8 cellular contexts compared by ENCODE assay signal in genomic region chr14:24232121-24232644, GRCh38. TPM values are rescaled to one million over a fixed set of nuclear protein-coding genes. Genes with fewer than 3 reads are reported as not detected.
DNase-seq lines count a peak whose midpoint lies in the region; ATAC-seq and TF ChIP-seq lines count a peak whose summit lies in the region.

Gene NEDD8 (minus strand): TSS chr14:24232367. CDS start chr14:24232267, 100 bp downstream.

- CTCF ChIA-PET in naive thymus-derived CD4-positive, alpha-beta T cell (lab: Charles Lee): interaction anchor here (1.8 kb wide), 1 partner anchor 10 kb away, joined by 6 read pairs; the partner anchor contains the start of gene TINF2

- H3K36me3 ChIP-seq in GM23338 (ENCODE audit: insufficient read depth): peaks cover 11% of the 10 kb centered on the region; the same call in 1 of the 2 replicates
- H3K36me3 ChIP-seq in naive thymus-derived CD4-positive, alpha-beta T cell (ENCODE audit: control insufficient read depth in 2 of 3, insufficient read depth in 3 of 3, low read length in 3 of 3): peaks cover 0 to 28% (median 10%) of the 10 kb centered on the region in 3 experiments

- H3K4me2 ChIP-seq in GM23338: peak within 1 kb of the TSS; percentile 97

- H3K27me3 Mint-ChIP-seq in GM23338 (ENCODE audit: insufficient read depth, low read depth, poor library complexity): peaks cover 7% of the 10 kb centered on the region
- no peaks in the 10 kb centered on the region for H3K27me3 Mint-ChIP-seq in activated T-helper 1 cell treated with anti-CD3 and anti-CD28 coated beads, Interleukin-12 subunit alpha, Interleukin-12 subunit beta, Interleukin-2, Interleukin-4 antibody, amounts not matched to agents 30 ng/mL and 10 ng/mL and 1 ng/mL, durations not matched to agents 14 hours and 24 hours and 36 hours (ENCODE audit: insufficient read depth)
- no peaks in the 10 kb centered on the region for H3K27me3 Mint-ChIP-seq in naive thymus-derived CD4-positive, alpha-beta T cell
- no peaks in the 10 kb centered on the region for H3K27me3 Mint-ChIP-seq in stimulated activated memory B cell treated with anti-CD40 and anti-IgM and Interleukin-4, amounts not matched to agents 10 μg/mL and 1 μg/mL and 100 μg/mL, for 72 hours

- H2AFZ ChIP-seq in GM23338: peak within 1 kb of the TSS; percentile 86

- DNase-seq in DMS79 treated with DMSO at 0.1 percent for 48 hours (lab: John Stamatoyannopoulos, UW) (peak; percentile 95), GM23338 (ENCODE audit: low spot score) (no peak), LHCN-M2 (ENCODE audit: low read depth) (peak; percentile 98), RPMI7951 (ENCODE audit: low read depth) (peak; percentile 91), fibroblast of gingiva (ENCODE audit: low read depth) (peak; percentile 97)
- DNase-seq in activated T-helper 1 cell treated with anti-CD3 and anti-CD28 coated beads, Interleukin-12 subunit alpha, Interleukin-12 subunit beta, Interleukin-2, Interleukin-4 antibody, amounts not matched to agents 30 ng/mL and 10 ng/mL and 1 ng/mL, durations not matched to agents 14 hours and 24 hours and 36 hours (ENCODE audit: low spot score): peak; percentile 84
- peak; percentile 72 to 91 (median 88) for DNase-seq in naive thymus-derived CD4-positive, alpha-beta T cell

- H3K36me3 Mint-ChIP-seq in GM23338 (ENCODE audit: low read depth): peaks cover 22% of the 10 kb centered on the region
- H3K36me3 Mint-ChIP-seq in activated T-helper 1 cell treated with anti-CD3 and anti-CD28 coated beads, Interleukin-12 subunit alpha, Interleukin-12 subunit beta, Interleukin-2, Interleukin-4 antibody, amounts not matched to agents 30 ng/mL and 10 ng/mL and 1 ng/mL, durations not matched to agents 14 hours and 24 hours and 36 hours (ENCODE audit: low read depth): peaks cover 34% of the 10 kb centered on the region
- H3K36me3 Mint-ChIP-seq in naive thymus-derived CD4-positive, alpha-beta T cell: peaks cover 11 to 24% (median 23%) of the 10 kb centered on the region in 5 donors
- H3K36me3 Mint-ChIP-seq in stimulated activated memory B cell treated with anti-CD40 and anti-IgM and Interleukin-4, amounts not matched to agents 10 μg/mL and 1 μg/mL and 100 μg/mL, for 72 hours: peaks cover 22% of the 10 kb centered on the region

- H3K9me2 ChIP-seq in GM23338 (ENCODE audit: insufficient read depth): no peaks in the 10 kb centered on the region

- intact Hi-C loops in activated T-helper 1 cell treated with anti-CD3 and anti-CD28 coated beads, Interleukin-12 subunit alpha, Interleukin-12 subunit beta, Interleukin-2, Interleukin-4 antibody, amounts not matched to agents 30 ng/mL and 10 ng/mL and 1 ng/mL, durations not matched to agents 14 hours and 24 hours and 36 hours (cut with micrococcal nuclease): loop anchor here (1.0 to 10.0 kb wide), 12 partner anchors 10 to 1137 kb away; partner anchors contain the start of genes ACIN1, C14orf119, IPO4 and IRF9
- intact Hi-C loops in naive thymus-derived CD4-positive, alpha-beta T cell (cut with micrococcal nuclease): loop anchor here (1.0 to 2.0 kb wide), 14 partner anchors 10 to 217 kb away; partner anchors contain the start of genes IPO4 (in 2 of the 2), IRF9 (in 2 of the 2), MDP1 (in 2 of the 2) and RABGGTA (in 2 of the 2)

- peak within 1 kb of the TSS; percentile 93 for H3K27ac ChIP-seq in GM23338 (ENCODE audit: low read depth)
- peak within 1 kb of the TSS; percentile 89 for H3K27ac ChIP-seq in naive thymus-derived CD4-positive, alpha-beta T cell (ENCODE audit: low read depth, low read length)

- peak within 1 kb of the TSS; percentile 81 for H3K4me3 ChIP-seq in GM23338
- H3K4me3 ChIP-seq in naive thymus-derived CD4-positive, alpha-beta T cell (ENCODE audit: low read length): peak within 1 kb of the TSS; percentile 99

- H3K9me3 Mint-ChIP-seq in GM23338: no peaks in the 10 kb centered on the region
- H3K9me3 Mint-ChIP-seq in activated T-helper 1 cell treated with anti-CD3 and anti-CD28 coated beads, Interleukin-12 subunit alpha, Interleukin-12 subunit beta, Interleukin-2, Interleukin-4 antibody, amounts not matched to agents 30 ng/mL and 10 ng/mL and 1 ng/mL, durations not matched to agents 14 hours and 24 hours and 36 hours: no peaks in the 10 kb centered on the region
- no peaks in the 10 kb centered on the region for H3K9me3 Mint-ChIP-seq in naive thymus-derived CD4-positive, alpha-beta T cell
- no peaks in the 10 kb centered on the region for H3K9me3 Mint-ChIP-seq in stimulated activated memory B cell treated with anti-CD40 and anti-IgM and Interleukin-4, amounts not matched to agents 10 μg/mL and 1 μg/mL and 100 μg/mL, for 72 hours

- peak; percentile 84 for ATAC-seq in GM23338
- ATAC-seq in naive thymus-derived CD4-positive, alpha-beta T cell: peak; percentile 91
- peak; percentile 90 for ATAC-seq in stimulated activated memory B cell treated with anti-CD40 and anti-IgM and Interleukin-4, amounts not matched to agents 10 μg/mL and 1 μg/mL and 100 μg/mL, for 72 hours

- H3K27me3 ChIP-seq in GM23338 (ENCODE audit: insufficient read depth): no peaks in the 10 kb centered on the region
- H3K27me3 ChIP-seq in naive thymus-derived CD4-positive, alpha-beta T cell (ENCODE audit: control insufficient read depth in 2 of 2, insufficient read depth in 2 of 2, low read length in 2 of 2): no peaks in the 10 kb centered on the region

- H3K27ac Mint-ChIP-seq in GM23338: peak within 1 kb of the TSS; percentile 95
- peak within 1 kb of the TSS; percentile 91 for H3K27ac Mint-ChIP-seq in activated T-helper 1 cell treated with anti-CD3 and anti-CD28 coated beads, Interleukin-12 subunit alpha, Interleukin-12 subunit beta, Interleukin-2, Interleukin-4 antibody, amounts not matched to agents 30 ng/mL and 10 ng/mL and 1 ng/mL, durations not matched to agents 14 hours and 24 hours and 36 hours
- H3K27ac Mint-ChIP-seq in naive thymus-derived CD4-positive, alpha-beta T cell: peak within 1 kb of the TSS; percentile 89 to 98 (median 93)
- peak within 1 kb of the TSS; percentile 74 for H3K27ac Mint-ChIP-seq in stimulated activated memory B cell treated with anti-CD40 and anti-IgM and Interleukin-4, amounts not matched to agents 10 μg/mL and 1 μg/mL and 100 μg/mL, for 72 hours

- TF ChIP-seq CTCF in GM23338 (conservative IDR thresholded peaks at IDR 0.05; ENCODE audit: low read depth in 2 of 2): no peak

- peaks cover 15% of the 10 kb centered on the region for H3K4me1 ChIP-seq in GM23338 (ENCODE audit: insufficient read depth)
- H3K4me1 ChIP-seq in naive thymus-derived CD4-positive, alpha-beta T cell (ENCODE audit: control insufficient read depth in 2 of 2, insufficient read depth in 2 of 2, low read length in 2 of 2): peaks cover 11 to 27% of the 10 kb centered on the region in 2 donors

- H3K4me1 Mint-ChIP-seq in GM23338: peaks cover 17% of the 10 kb centered on the region
- peaks cover 50% of the 10 kb centered on the region for H3K4me1 Mint-ChIP-seq in activated T-helper 1 cell treated with anti-CD3 and anti-CD28 coated beads, Interleukin-12 subunit alpha, Interleukin-12 subunit beta, Interleukin-2, Interleukin-4 antibody, amounts not matched to agents 30 ng/mL and 10 ng/mL and 1 ng/mL, durations not matched to agents 14 hours and 24 hours and 36 hours (ENCODE audit: low read depth)
- H3K4me1 Mint-ChIP-seq in naive thymus-derived CD4-positive, alpha-beta T cell: peaks cover 36 to 79% (median 63%) of the 10 kb centered on the region in 7 donors
- peaks cover 44% of the 10 kb centered on the region for H3K4me1 Mint-ChIP-seq in stimulated activated memory B cell treated with anti-CD40 and anti-IgM and Interleukin-4, amounts not matched to agents 10 μg/mL and 1 μg/mL and 100 μg/mL, for 72 hours

- peaks cover 60% of the 10 kb centered on the region for H3K79me2 ChIP-seq in GM23338 (replicated peaks; ENCODE audit: insufficient read depth)

- peaks cover 7% of the 10 kb centered on the region; the same call in 1 of the 2 replicates for H3F3A ChIP-seq in GM23338 (replicated peaks; ENCODE audit: low read depth)

- H3K4me3 Mint-ChIP-seq in GM23338: peak within 1 kb of the TSS; percentile 91
- peak within 1 kb of the TSS; percentile 93 for H3K4me3 Mint-ChIP-seq in activated T-helper 1 cell treated with anti-CD3 and anti-CD28 coated beads, Interleukin-12 subunit alpha, Interleukin-12 subunit beta, Interleukin-2, Interleukin-4 antibody, amounts not matched to agents 30 ng/mL and 10 ng/mL and 1 ng/mL, durations not matched to agents 14 hours and 24 hours and 36 hours
- peak within 1 kb of the TSS; percentile 86 to 100 (median 96) for H3K4me3 Mint-ChIP-seq in naive thymus-derived CD4-positive, alpha-beta T cell
- H3K4me3 Mint-ChIP-seq in stimulated activated memory B cell treated with anti-CD40 and anti-IgM and Interleukin-4, amounts not matched to agents 10 μg/mL and 1 μg/mL and 100 μg/mL, for 72 hours: peak within 1 kb of the TSS; percentile 84

- H4K20me1 ChIP-seq in GM23338 (replicated peaks; ENCODE audit: insufficient read depth): peaks cover 10% of the 10 kb centered on the region

- H3K9me3 ChIP-seq in naive thymus-derived CD4-positive, alpha-beta T cell (ENCODE audit: control insufficient read depth in 2 of 3, low read length in 3 of 3): no peaks in the 10 kb centered on the region

- POLR2A ChIA-PET in naive thymus-derived CD4-positive, alpha-beta T cell (lab: Charles Lee): interaction anchor here (0.9 to 3.2 kb wide), 9 partner anchors 10 to 199 kb away, joined by 3 to 49 read pairs (median 4); partner anchors contain the start of genes CHMP4A, MDP1, TINF2 and TM9SF1

TF ChIP-seq in GM23338, 12 proteins besides CTCF, POLR2A, EP300 and RAD21 (continues in another document):
- TF ChIP-seq POLR2AphosphoS5 (IDR thresholded peaks at IDR 0.05; ENCODE audit: low read depth): peak; percentile 67
- no peak for TF ChIP-seq EZH2phosphoT487 (IDR thresholded peaks at IDR 0.05; ENCODE audit: unreplicated experiment)
- TF ChIP-seq NANOG (IDR thresholded peaks at IDR 0.05; ENCODE audit: borderline replicate concordance): no peak
- TF ChIP-seq CREB1 (CRISPR knock-in tag; IDR thresholded peaks at IDR 0.05; ENCODE audit: low read depth): peak; percentile 79

RNA-seq across cellular contexts. Expression of gene NEDD8, which starts in this region (rescaled TPM):
- total RNA-seq in GM23338 (2014; rRNA removed; shearing (Covaris generic)): 130 and 172 TPM in 2 replicates
- polyA plus RNA-seq in GM23338 (2016; fragmentation: Nextera tagmentation; extraction: Ambion mirVana): 401 and 418 TPM in 2 replicates
- total RNA-seq in LHCN-M2 (2014; rRNA removed): 260 and 318 TPM in 2 replicates
- polyA plus RNA-seq in LHCN-M2 (2012): 682 TPM
- 306 and 349 TPM in 2 replicates for total RNA-seq in RPMI7951 (2014; rRNA removed; shearing (Covaris generic))
- 177 and 185 TPM in 2 replicates for total RNA-seq in activated T-helper 1 cell treated with anti-CD3 and anti-CD28 coated beads, Interleukin-12 subunit alpha, Interleukin-12 subunit beta, Interleukin-2, Interleukin-4 antibody, amounts not matched to agents 30 ng/mL and 10 ng/mL and 1 ng/mL, durations not matched to agents 14 hours and 24 hours and 36 hours
- 100 to 1,000 TPM in 3 of 5 experiments, 10 to 100 TPM in 2; 73.5 to 175 (median 106) TPM for total RNA-seq in naive thymus-derived CD4-positive, alpha-beta T cell
- 100 to 1,000 TPM; 254 to 340 TPM for polyA plus RNA-seq in naive thymus-derived CD4-positive, alpha-beta T cell
